ENCODE assay signal across 19 cellular contexts in the genomic region with DNA sequence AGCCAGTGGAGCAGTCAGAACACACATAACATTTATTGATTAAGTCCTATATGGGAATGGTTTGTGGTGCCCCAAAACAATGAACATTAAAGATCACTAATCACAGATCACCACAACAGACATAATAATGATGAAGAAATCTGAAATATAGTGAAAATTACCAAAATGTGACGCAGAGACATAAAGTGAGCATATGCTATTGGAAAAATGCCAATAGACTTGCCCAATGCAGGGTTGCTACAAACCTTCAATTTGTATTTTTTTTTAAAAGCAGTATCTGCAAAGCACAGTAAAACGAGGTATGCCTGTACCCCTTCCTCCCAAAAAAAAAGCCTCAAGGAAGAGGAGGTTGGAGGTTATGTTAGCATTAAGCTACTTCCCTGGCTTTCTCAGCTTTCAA.
"Had no signal": no experiment of that assay in that cellular context is flagged by ENCODE, and none has a peak within 500 bp of the region (broad histone marks: within the 10 kb centered on the region; RNA-seq: fewer than 3 reads in every experiment).

No MANE protein-coding gene starts in this region.

- H3K36me3 ChIP-seq: colonic mucosa, suprapubic skin, thyroid gland had no signal

- H3K9me3 ChIP-seq: colonic mucosa, suprapubic skin, thyroid gland had no signal

- ATAC-seq: left lobe of liver, sciatic nerve had no signal

- H3K9me3 Mint-ChIP-seq: endodermal cell, mesothelial cell of epicardium, nephron, type B pancreatic cell had no signal

- H3K27ac Mint-ChIP-seq: endodermal cell, type B pancreatic cell had no signal

- DNase-seq: cerebellar nuclear complex; colonic mucosa; dermis blood vessel endothelial cell; endodermal cell; erythroblast; foreskin melanocyte; head of caudate nucleus; hippocampal formation; posterior cingulate gyrus; stimulated activated CD4-positive, alpha-beta T cell treated with anti-CD3 and anti-CD28 coated beads, Interleukin-2, amount 100 ng/mL, for 24 hours; stimulated activated CD4-positive, alpha-beta T cell treated with anti-CD3 and anti-CD28 coated beads, Interleukin-4, amount 100 ng/mL, for 4 hours; stimulated activated naive CD4-positive, alpha-beta T cell; thyroid gland had no signal

- H3K4me3 Mint-ChIP-seq: endodermal cell, mesothelial cell of epicardium, nephron, type B pancreatic cell had no signal

- H3K27me3 Mint-ChIP-seq: type B pancreatic cell had no signal

- H3K4me3 ChIP-seq: colonic mucosa, suprapubic skin, thyroid gland had no signal

- H3K27ac ChIP-seq: colonic mucosa, suprapubic skin, thyroid gland had no signal

- H3K27me3 ChIP-seq: colonic mucosa, suprapubic skin, thyroid gland had no signal

- H3K4me1 ChIP-seq: colonic mucosa had no signal
